Comparison of ENCODE assay signal across 8 cellular contexts in genomic region chr19:1260749-1261511, GRCh38. TPM values are rescaled to one million over a fixed set of nuclear protein-coding genes. Genes with fewer than 3 reads are reported as not detected.
DNase-seq lines count a peak whose midpoint lies in the region; ATAC-seq and TF ChIP-seq lines count a peak whose summit lies in the region.

No MANE protein-coding gene starts in this region.

- ATAC-seq in HG02763 (IDR thresholded peaks at IDR 0.05; ENCODE audit: unreplicated experiment) (peak; percentile 72), heart right ventricle (peak; percentile 76 to 90 (median 82)), upper lobe of left lung (ENCODE audit: low FRiP score in 2 of 2) (peak; percentile 89 to 91)

- peak in 1 of 4 donors; percentile 2 for TF ChIP-seq EP300 in upper lobe of left lung (IDR thresholded peaks at IDR 0.05)

- H3K36me3 ChIP-seq in heart right ventricle: peaks cover under 1 to 34% (median 24%) of the 10 kb centered on the region in 9 donors
- peaks cover 2 to 33% (median 27%) of the 10 kb centered on the region in 4 donors for H3K36me3 ChIP-seq in upper lobe of left lung

- no peak for TF ChIP-seq CTCF in GM12865 (IDR thresholded peaks at IDR 0.05; ENCODE audit: insufficient read depth, low read depth, low read length, missing control alignments)
- TF ChIP-seq CTCF in heart right ventricle (IDR thresholded peaks at IDR 0.05): no peak
- TF ChIP-seq CTCF in upper lobe of left lung (IDR thresholded peaks at IDR 0.05): no peak

- H3K4me1 ChIP-seq in heart right ventricle (peaks cover 40 to 84% (median 77%) of the 10 kb centered on the region in 9 donors), upper lobe of left lung (peaks cover 76 to 94% (median 88%) of the 10 kb centered on the region in 4 donors)

- intact Hi-C loops in heart right ventricle (cut with DNase I): no loop called here
- intact Hi-C loops in posterior vena cava (cut with DNase I): no loop called here

- peak in 3 of 4 donors; percentile 33 to 79 (median 48) for TF ChIP-seq POLR2A in upper lobe of left lung (IDR thresholded peaks at IDR 0.05)

- H3K4me3 ChIP-seq in GM12865 (ENCODE audit: low read depth, low read length) (peak overlapping the region; percentile 93), heart right ventricle (peak overlapping the region in 9 of 10 donors; percentile 53 to 96 (median 69)), upper lobe of left lung (peak overlapping the region; percentile 55 to 75 (median 62))

- no peaks in the 10 kb centered on the region for H3K27me3 ChIP-seq in heart right ventricle
- H3K27me3 ChIP-seq in upper lobe of left lung: no peaks in the 10 kb centered on the region

- DNase-seq in GM12865 (ENCODE audit: low read depth) (peak; percentile 98), NCI-H146 treated with DMSO at 0.1 percent for 48 hours (lab: John Stamatoyannopoulos, UW; ENCODE audit: unreplicated experiment) (peak; percentile 61), T follicular helper cell (ENCODE audit: low read depth) (peak; percentile 97), heart right ventricle (peak; percentile 96 to 99), posterior vena cava (ENCODE audit: low spot score) (peak; percentile 99), upper lobe of left lung (peak; percentile 97 to 100)

- H3K27ac ChIP-seq in adipose tissue (ENCODE audit: low read depth, low read length): peak overlapping the region; percentile 91
- H3K27ac ChIP-seq in heart right ventricle: peak overlapping the region; percentile 85 to 100 (median 98)
- peak overlapping the region; percentile 91 to 100 (median 98) for H3K27ac ChIP-seq in upper lobe of left lung

- 1% methylated on average over 62 to 82 of the region's 82 CpGs for WGBS in adipose tissue, 3 donors
- 1% methylated on average over 51 to 82 of the region's 82 CpGs for WGBS in heart right ventricle, 2 donors
- WGBS in upper lobe of left lung, 2 donors: 0 to 2% methylated on average over 19 to 29 of the region's 82 CpGs

- H3K9me3 ChIP-seq in heart right ventricle (no peaks in the 10 kb centered on the region), upper lobe of left lung (no peaks in the 10 kb centered on the region)

RNA-seq across cellular contexts. Expression of gene CIRBP, which starts 8.2 kb away (rescaled TPM):
- polyA plus RNA-seq in adipose tissue (100 to 1,000 TPM; 346 to 568 (median 388) TPM), heart right ventricle (100 to 1,000 TPM; 180 to 344 TPM)
- total RNA-seq in heart right ventricle (100 to 1,000 TPM; 227 to 356 (median 280) TPM), posterior vena cava (100 to 1,000 TPM; 447 to 636 TPM), upper lobe of left lung (1,000 to 10,000 TPM in 1 of 6 donors, 100 to 1,000 TPM in 5; 326 to 1,348 (median 441) TPM)

RNA-seq across cellular contexts. Expression of gene MIDN, which starts 12.5 kb away (rescaled TPM):
- polyA plus RNA-seq in adipose tissue (10 to 100 TPM; 22.8 to 95.5 (median 75.0) TPM), heart right ventricle (10 to 100 TPM; 22.7 to 48.6 TPM)
- total RNA-seq in heart right ventricle (100 to 1,000 TPM in 2 of 10 donors, 10 to 100 TPM in 8; 45.9 to 236 (median 68.5) TPM), posterior vena cava (10 to 100 TPM; 76.5 to 86.3 TPM), upper lobe of left lung (100 to 1,000 TPM in 2 of 6 donors, 10 to 100 TPM in 4; 33.5 to 176 (median 75.9) TPM)

RNA-seq across cellular contexts. Expression of gene FAM174C, which starts 14.4 kb away (rescaled TPM):
- polyA plus RNA-seq in adipose tissue (10 to 100 TPM; 44.9 to 75.8 (median 55.0) TPM), heart right ventricle (10 to 100 TPM; 40.2 to 70.2 TPM)
- total RNA-seq in heart right ventricle (10 to 100 TPM in 7 of 10 donors, 1 to 10 TPM in 3; 8.2 to 19.0 (median 12.7) TPM), posterior vena cava (10 to 100 TPM; 25.2 to 27.2 TPM), upper lobe of left lung (10 to 100 TPM; 43.0 to 85.3 (median 59.6) TPM)

RNA-seq across cellular contexts. Expression of gene ATP5F1D, which starts 19.4 kb away (rescaled TPM):
- polyA plus RNA-seq in adipose tissue (100 to 1,000 TPM; 217 to 303 (median 219) TPM), heart right ventricle (1,000 to 10,000 TPM in 1 of 2 donors, 100 to 1,000 TPM in 1; 821 to 2,879 TPM)
- total RNA-seq in heart right ventricle (100 to 1,000 TPM; 491 to 770 (median 553) TPM), posterior vena cava (100 to 1,000 TPM; 125 to 137 TPM), upper lobe of left lung (100 to 1,000 TPM in 3 of 6 donors, 10 to 100 TPM in 3; 56.0 to 187 (median 113) TPM)

RNA-seq across cellular contexts. Expression of gene CBARP, which starts 23.1 kb away (rescaled TPM):
- polyA plus RNA-seq in adipose tissue (1 to 10 TPM in 2 of 3 donors, under 1 TPM in 1; 0.20 to 4.3 (median 2.0) TPM), heart right ventricle (1 to 10 TPM in 1 of 2 donors, under 1 TPM in 1; 0.73 to 1.3 TPM)
- total RNA-seq in heart right ventricle (1 to 10 TPM in 9 of 10 donors, under 1 TPM in 1; 0.96 to 2.2 (median 1.4) TPM), posterior vena cava (1 to 10 TPM; 1.5 to 2.7 TPM), upper lobe of left lung (1 to 10 TPM in 3 of 6 donors, under 1 TPM in 1, not detected in 2; 0.30 to 1.8 (median 1.0) TPM)

Comparison
In these comparisons a context has a peak if more than half of its experiments do, and no peak if none do; other contexts are left out.
1. Peak in every context shown above with its lines: DNase-seq, ATAC-seq, H3K4me3 ChIP-seq and H3K27ac ChIP-seq.